Comparison of ENCODE assay signal across 1 cellular context in the genomic region with DNA sequence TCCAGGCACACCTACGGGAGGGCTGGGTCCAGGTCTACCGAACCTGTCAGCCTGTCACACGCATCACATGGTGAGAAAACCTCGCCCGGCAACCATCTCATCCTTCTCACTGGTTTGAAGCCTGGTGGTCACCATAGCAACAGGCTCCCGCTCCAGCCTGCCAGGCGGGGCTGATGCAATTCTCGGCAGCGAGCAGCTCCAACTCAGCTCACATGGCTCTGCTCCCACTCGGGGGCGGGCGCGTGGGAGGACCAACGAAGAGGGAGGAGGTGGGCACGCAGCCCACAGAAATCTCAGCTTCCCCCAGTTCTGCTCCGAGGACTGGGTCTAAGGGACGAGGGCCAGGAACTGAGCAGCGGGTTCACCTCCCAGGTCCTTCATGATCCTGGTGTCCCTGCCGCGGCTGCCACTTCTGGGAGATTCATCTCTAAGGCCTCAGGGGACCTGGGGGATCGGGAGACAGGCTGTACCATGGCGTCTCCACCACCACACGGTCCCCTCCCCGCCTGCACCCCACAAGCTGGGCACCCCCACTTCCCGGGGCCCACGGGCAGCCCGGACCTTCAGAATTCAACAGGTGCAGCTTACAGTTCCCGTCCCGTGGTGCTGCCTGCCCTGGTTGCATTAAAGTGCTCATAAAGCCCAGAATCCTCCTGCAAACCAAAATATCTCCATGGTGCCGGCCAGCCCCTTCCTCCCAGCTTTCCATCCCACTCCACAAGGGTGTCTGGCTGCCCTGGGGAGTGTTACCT.
A peak's percentile ranks its signal among the peaks of the same experiment; 100 is the strongest.
TF ChIP-seq lines count a peak whose summit lies in the region.

No MANE protein-coding gene starts in this region.

TF ChIP-seq in HEK293, 187 proteins besides CTCF, POLR2A, EP300 and RAD21 (continued from another document and continues in another):
- no peak for TF ChIP-seq INSM2 (tag by site-specific recombination; IDR thresholded peaks at IDR 0.05)
- TF ChIP-seq BCL11B (tag by site-specific recombination; IDR thresholded peaks at IDR 0.05; ENCODE audit: low read depth): no peak
- TF ChIP-seq TRIM28 (IDR thresholded peaks at IDR 0.05; ENCODE audit: borderline replicate concordance, low read length): no peak
- no peak for TF ChIP-seq GLI2 (tag by site-specific recombination; IDR thresholded peaks at IDR 0.05; ENCODE audit: borderline replicate concordance, low read depth)
- no peak for TF ChIP-seq GLI4 (tag by site-specific recombination; IDR thresholded peaks at IDR 0.05)
- no peak for TF ChIP-seq ZNF610 (tag by site-specific recombination; IDR thresholded peaks at IDR 0.05; ENCODE audit: borderline replicate concordance)
- no peak for TF ChIP-seq ZNF571 (tag by site-specific recombination; IDR thresholded peaks at IDR 0.05)
- TF ChIP-seq ZNF426 (tag by site-specific recombination; IDR thresholded peaks at IDR 0.05): no peak
- no peak for TF ChIP-seq ZNF624 (tag by site-specific recombination; IDR thresholded peaks at IDR 0.05)
- no peak for TF ChIP-seq ZNF146 (tag by site-specific recombination; IDR thresholded peaks at IDR 0.05)
- no peak for TF ChIP-seq ZNF404 (tag by site-specific recombination; IDR thresholded peaks at IDR 0.05)
- peak; percentile 92 for TF ChIP-seq EGR2 (tag by site-specific recombination; IDR thresholded peaks at IDR 0.05; ENCODE audit: low read depth)
- TF ChIP-seq ZBTB17 (tag by site-specific recombination; IDR thresholded peaks at IDR 0.05): peak; percentile 72
- TF ChIP-seq, protein P1, sequence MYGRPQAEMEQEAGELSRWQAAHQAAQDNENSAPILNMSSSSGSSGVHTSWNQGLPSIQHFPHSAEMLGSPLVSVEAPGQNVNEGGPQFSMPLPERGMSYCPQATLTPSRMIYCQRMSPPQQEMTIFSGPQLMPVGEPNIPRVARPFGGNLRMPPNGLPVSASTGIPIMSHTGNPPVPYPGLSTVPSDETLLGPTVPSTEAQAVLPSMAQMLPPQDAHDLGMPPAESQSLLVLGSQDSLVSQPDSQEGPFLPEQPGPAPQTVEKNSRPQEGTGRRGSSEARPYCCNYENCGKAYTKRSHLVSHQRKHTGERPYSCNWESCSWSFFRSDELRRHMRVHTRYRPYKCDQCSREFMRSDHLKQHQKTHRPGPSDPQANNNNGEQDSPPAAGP (tag by site-specific recombination; IDR thresholded peaks at IDR 0.05): no peak
- TF ChIP-seq ZNF843 (tag by site-specific recombination; IDR thresholded peaks at IDR 0.05): no peak
- no peak for TF ChIP-seq ZNF184 (tag by site-specific recombination; IDR thresholded peaks at IDR 0.05)
- TF ChIP-seq REPIN1 (tag by site-specific recombination; IDR thresholded peaks at IDR 0.05; ENCODE audit: low read depth): no peak
- TF ChIP-seq ZNF133 (tag by site-specific recombination; IDR thresholded peaks at IDR 0.05): no peak
- TF ChIP-seq PATZ1 (tag by site-specific recombination; IDR thresholded peaks at IDR 0.05): peak; percentile 64
- TF ChIP-seq TSHZ1 (tag by site-specific recombination; IDR thresholded peaks at IDR 0.05; ENCODE audit: borderline replicate concordance): no peak
- TF ChIP-seq ZSCAN16 (tag by site-specific recombination; IDR thresholded peaks at IDR 0.05): no peak
- no peak for TF ChIP-seq ZBTB1 (tag by site-specific recombination; IDR thresholded peaks at IDR 0.05)
- peak; percentile 67 for TF ChIP-seq ZEB2 (tag by site-specific recombination; IDR thresholded peaks at IDR 0.05)
- TF ChIP-seq, protein P2, sequence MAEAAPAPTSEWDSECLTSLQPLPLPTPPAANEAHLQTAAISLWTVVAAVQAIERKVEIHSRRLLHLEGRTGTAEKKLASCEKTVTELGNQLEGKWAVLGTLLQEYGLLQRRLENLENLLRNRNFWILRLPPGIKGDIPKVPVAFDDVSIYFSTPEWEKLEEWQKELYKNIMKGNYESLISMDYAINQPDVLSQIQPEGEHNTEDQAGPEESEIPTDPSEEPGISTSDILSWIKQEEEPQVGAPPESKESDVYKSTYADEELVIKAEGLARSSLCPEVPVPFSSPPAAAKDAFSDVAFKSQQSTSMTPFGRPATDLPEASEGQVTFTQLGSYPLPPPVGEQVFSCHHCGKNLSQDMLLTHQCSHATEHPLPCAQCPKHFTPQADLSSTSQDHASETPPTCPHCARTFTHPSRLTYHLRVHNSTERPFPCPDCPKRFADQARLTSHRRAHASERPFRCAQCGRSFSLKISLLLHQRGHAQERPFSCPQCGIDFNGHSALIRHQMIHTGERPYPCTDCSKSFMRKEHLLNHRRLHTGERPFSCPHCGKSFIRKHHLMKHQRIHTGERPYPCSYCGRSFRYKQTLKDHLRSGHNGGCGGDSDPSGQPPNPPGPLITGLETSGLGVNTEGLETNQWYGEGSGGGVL (tag by site-specific recombination; IDR thresholded peaks at IDR 0.05): peak; percentile 77
- no peak for TF ChIP-seq ZNF629 (tag by site-specific recombination; IDR thresholded peaks at IDR 0.05)
- TF ChIP-seq ZNF670 (tag by site-specific recombination; IDR thresholded peaks at IDR 0.05; ENCODE audit: low read depth): no peak
- TF ChIP-seq ZNF23 (tag by site-specific recombination; IDR thresholded peaks at IDR 0.05; ENCODE audit: borderline replicate concordance): no peak
- no peak for TF ChIP-seq ZNF513 (tag by site-specific recombination; IDR thresholded peaks at IDR 0.05)
- TF ChIP-seq, protein P3, sequence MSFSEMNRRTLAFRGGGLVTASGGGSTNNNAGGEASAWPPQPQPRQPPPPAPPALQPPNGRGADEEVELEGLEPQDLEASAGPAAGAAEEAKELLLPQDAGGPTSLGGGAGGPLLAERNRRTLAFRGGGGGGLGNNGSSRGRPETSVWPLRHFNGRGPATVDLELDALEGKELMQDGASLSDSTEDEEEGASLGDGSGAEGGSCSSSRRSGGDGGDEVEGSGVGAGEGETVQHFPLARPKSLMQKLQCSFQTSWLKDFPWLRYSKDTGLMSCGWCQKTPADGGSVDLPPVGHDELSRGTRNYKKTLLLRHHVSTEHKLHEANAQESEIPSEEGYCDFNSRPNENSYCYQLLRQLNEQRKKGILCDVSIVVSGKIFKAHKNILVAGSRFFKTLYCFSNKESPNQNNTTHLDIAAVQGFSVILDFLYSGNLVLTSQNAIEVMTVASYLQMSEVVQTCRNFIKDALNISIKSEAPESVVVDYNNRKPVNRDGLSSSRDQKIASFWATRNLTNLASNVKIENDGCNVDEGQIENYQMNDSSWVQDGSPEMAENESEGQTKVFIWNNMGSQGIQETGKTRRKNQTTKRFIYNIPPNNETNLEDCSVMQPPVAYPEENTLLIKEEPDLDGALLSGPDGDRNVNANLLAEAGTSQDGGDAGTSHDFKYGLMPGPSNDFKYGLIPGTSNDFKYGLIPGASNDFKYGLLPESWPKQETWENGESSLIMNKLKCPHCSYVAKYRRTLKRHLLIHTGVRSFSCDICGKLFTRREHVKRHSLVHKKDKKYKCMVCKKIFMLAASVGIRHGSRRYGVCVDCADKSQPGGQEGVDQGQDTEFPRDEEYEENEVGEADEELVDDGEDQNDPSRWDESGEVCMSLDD (tag by site-specific recombination; IDR thresholded peaks at IDR 0.05): no peak
- TF ChIP-seq ZNF274 (IDR thresholded peaks at IDR 0.05; ENCODE audit: low read length): no peak
- TF ChIP-seq ZNF274 (tag by site-specific recombination; IDR thresholded peaks at IDR 0.05; ENCODE audit: borderline replicate concordance): no peak
- peak; percentile 59 for TF ChIP-seq KLF16 (tag by site-specific recombination; IDR thresholded peaks at IDR 0.05)
- no peak for TF ChIP-seq HOXD13 (CRISPR knock-in tag; IDR thresholded peaks at IDR 0.05; ENCODE audit: borderline replicate concordance)
- no peak for TF ChIP-seq PRDM4 (tag by site-specific recombination; IDR thresholded peaks at IDR 0.05)
- TF ChIP-seq ZNF530 (tag by site-specific recombination; IDR thresholded peaks at IDR 0.05; ENCODE audit: low read depth): no peak
- no peak for TF ChIP-seq ZNF18 (tag by site-specific recombination; IDR thresholded peaks at IDR 0.05)
- TF ChIP-seq IKZF3 (tag by site-specific recombination; IDR thresholded peaks at IDR 0.05): no peak
